8 cellular contexts compared by ENCODE assay signal in genomic region chr5:98769006-98769255, GRCh38. TPM values are rescaled to one million over a fixed set of nuclear protein-coding genes. Genes with fewer than 3 reads are reported as not detected.
A peak's percentile ranks its signal among the peaks of the same experiment; 100 is the strongest.
DNase-seq lines count a peak whose midpoint lies in the region; ATAC-seq and TF ChIP-seq lines count a peak whose summit lies in the region.

No MANE protein-coding gene starts in this region.

- no peak for ATAC-seq in lung (ENCODE audit: insufficient read depth, low FRiP score)
- no peak for ATAC-seq in stimulated activated naive B cell treated with anti-CD40 and anti-IgM and Interleukin-4, amounts not matched to agents 10 μg/mL and 1 μg/mL and 100 μg/mL, for 72 hours (replicated peaks)

- H3K27me3 Mint-ChIP-seq in stimulated activated naive B cell treated with anti-CD40 and anti-IgM and Interleukin-4, amounts not matched to agents 10 μg/mL and 1 μg/mL and 100 μg/mL, for 72 hours: peaks cover 18 to 39% of the 10 kb centered on the region in 2 donors

- H3K36me3 ChIP-seq in lung (ENCODE audit: control insufficient read depth in 2 of 2, insufficient read depth in 2 of 2, low read length in 2 of 2): no peaks in the 10 kb centered on the region

- H3K36me3 Mint-ChIP-seq in stimulated activated naive B cell treated with anti-CD40 and anti-IgM and Interleukin-4, amounts not matched to agents 10 μg/mL and 1 μg/mL and 100 μg/mL, for 72 hours: peaks cover 0 to 2% of the 10 kb centered on the region in 2 donors

- H3K4me1 Mint-ChIP-seq in stimulated activated naive B cell treated with anti-CD40 and anti-IgM and Interleukin-4, amounts not matched to agents 10 μg/mL and 1 μg/mL and 100 μg/mL, for 72 hours: peaks cover 32 to 51% of the 10 kb centered on the region in 2 donors

- H3K27me3 ChIP-seq in lung (ENCODE audit: control insufficient read depth, insufficient read depth): no peaks in the 10 kb centered on the region

- peak; percentile 68 for TF ChIP-seq CTCF in GM12864 (IDR thresholded peaks at IDR 0.05; ENCODE audit: low read depth, low read length, missing control alignments)
- TF ChIP-seq CTCF in coronary artery (IDR thresholded peaks at IDR 0.05): peak; percentile 71
- peak; percentile 7 for TF ChIP-seq CTCF in lung (IDR thresholded peaks at IDR 0.05; ENCODE audit: control extremely low read depth, extremely low read depth)

- no peaks in the 10 kb centered on the region for H3K9me3 Mint-ChIP-seq in stimulated activated naive B cell treated with anti-CD40 and anti-IgM and Interleukin-4, amounts not matched to agents 10 μg/mL and 1 μg/mL and 100 μg/mL, for 72 hours

- H3K4me3 ChIP-seq in GM12864 (ENCODE audit: low read depth, low read length): peak overlapping the region; percentile 63
- peak overlapping the region; percentile 70 for H3K4me3 ChIP-seq in coronary artery
- H3K4me3 ChIP-seq in lung: peak overlapping the region; percentile 42

- H3K27ac ChIP-seq in coronary artery (peak overlapping the region in 1 of 2 donors; percentile 85), lung (ENCODE audit: low read depth in 1 of 2, low read length in 1 of 2) (no peak overlapping the region)

- peak overlapping the region; percentile 94 to 97 for H3K4me3 Mint-ChIP-seq in stimulated activated naive B cell treated with anti-CD40 and anti-IgM and Interleukin-4, amounts not matched to agents 10 μg/mL and 1 μg/mL and 100 μg/mL, for 72 hours

- no peaks in the 10 kb centered on the region for H3K9me3 ChIP-seq in lung (ENCODE audit: control insufficient read depth in 2 of 2, insufficient read depth in 1 of 2, low read length in 1 of 2)

- peaks cover 7 to 9% of the 10 kb centered on the region in 2 donors for H3K4me1 ChIP-seq in lung (ENCODE audit: control insufficient read depth in 2 of 2, insufficient read depth in 2 of 2, low read length in 2 of 2)

- DNase-seq in GM12864 (ENCODE audit: low read depth) (no peak), T-helper 9 cell (peak; percentile 52), coronary artery (ENCODE audit: low spot score) (no peak), lung (ENCODE audit: low spot score) (no peak), NCI-H510A treated with DMSO at 0.1 percent for 48 hours (lab: John Stamatoyannopoulos, UW) (no peak), NCI-H526 treated with DMSO at 0.1 percent for 48 hours (lab: John Stamatoyannopoulos, UW) (no peak), NCI-H2171 treated with DMSO at 0.1 percent for 48 hours (lab: John Stamatoyannopoulos, UW) (no peak)
- DNase-seq in stimulated activated naive B cell treated with anti-CD40 and anti-IgM and Interleukin-4, amounts not matched to agents 10 μg/mL and 1 μg/mL and 100 μg/mL, for 72 hours: peak; percentile 15

- no peak overlapping the region for H3K27ac Mint-ChIP-seq in stimulated activated naive B cell treated with anti-CD40 and anti-IgM and Interleukin-4, amounts not matched to agents 10 μg/mL and 1 μg/mL and 100 μg/mL, for 72 hours

- 0 to 1% methylated on average over 24 to 29 of the region's 29 CpGs for WGBS in lung, 2 donors

RNA-seq across cellular contexts. Expression of gene RGMB, which starts 4.5 kb away (rescaled TPM):
- 10 to 100 TPM; 21.2 to 31.7 TPM for total RNA-seq in lung
- 1 to 10 TPM; 3.8 to 9.0 TPM for polyA plus RNA-seq in lung

Comparison
In these comparisons a context has a peak if more than half of its experiments do, and no peak if none do; other contexts are left out.
1. DNase-seq: peak in T-helper 9 cell (single experiment) and stimulated activated naive B cell treated with anti-CD40 and anti-IgM and Interleukin-4, amounts not matched to agents 10 μg/mL and 1 μg/mL and 100 μg/mL, for 72 hours (single experiment); none in GM12864 (single experiment), coronary artery (single experiment), lung (single experiment), NCI-H510A treated with DMSO at 0.1 percent for 48 hours (single experiment), NCI-H526 treated with DMSO at 0.1 percent for 48 hours (single experiment) and NCI-H2171 treated with DMSO at 0.1 percent for 48 hours (single experiment).
2. CTCF ChIP-seq: peak in every context shown above with its lines; median percentile 71 in coronary artery; 68 in GM12864; 7 in lung.
3. Peak in every context shown above with its lines, with median percentiles within 50 percentile points of each other: H3K4me3 ChIP-seq.